ENCODE assay signal across 9 cellular contexts in genomic region chr10:17348111-17349008, GRCh38.
DNase-seq lines count a peak whose midpoint lies in the region; ATAC-seq, FAIRE-seq and TF ChIP-seq lines count a peak whose summit lies in the region.
"Had no signal": no experiment of that assay in that cellular context is flagged by ENCODE, and none has a peak within 500 bp of the region (broad histone marks: within the 10 kb centered on the region; RNA-seq: fewer than 3 reads in every experiment).

No MANE protein-coding gene starts in this region.

- FAIRE-seq in endothelial cell of umbilical vein (lab: Jason Lieb, UNC), result peak; percentile 15

- no peak for TF ChIP-seq POLR2A in endothelial cell of umbilical vein (IDR thresholded peaks at IDR 0.05; ENCODE audit: low read depth, low read length)

- H3K4me3 Mint-ChIP-seq in nephron progenitor cell, result no peak overlapping the region
- no peak overlapping the region for H3K4me3 Mint-ChIP-seq in activated CD8-positive, alpha-beta memory T cell treated with anti-CD3 and anti-CD28 coated beads, Interleukin-2, amount 10 ng/mL, durations not matched to agents 7 days and 5 days
- H3K4me3 Mint-ChIP-seq in activated CD4-positive, alpha-beta T cell treated with anti-CD3 and anti-CD28 coated beads, Interleukin-2, amount 10 ng/mL, durations not matched to agents 7 days and 5 days, result no peak overlapping the region

- no peaks in the 10 kb centered on the region for H3K4me1 ChIP-seq in endothelial cell of umbilical vein (ENCODE audit: control insufficient read depth, extremely low read depth, insufficient read depth, low read length)

- DNase-seq in AG20443 (ENCODE audit: low spot score) (peak; percentile 90), NCI-H460 (ENCODE audit: extremely low read depth, low read depth) (peak; percentile 26), endothelial cell of umbilical vein (ENCODE audit: low read depth, low spot score) (peak; percentile 56), nephron progenitor cell (no peak), SK-N-DZ (ENCODE audit: low spot score) (no peak)
- no peak for DNase-seq in activated CD8-positive, alpha-beta memory T cell treated with anti-CD3 and anti-CD28 coated beads, Interleukin-2, amount 10 ng/mL, durations not matched to agents 7 days and 5 days
- DNase-seq in activated CD4-positive, alpha-beta T cell treated with anti-CD3 and anti-CD28 coated beads, Interleukin-2, amount 10 ng/mL, durations not matched to agents 7 days and 5 days, result no peak
- DNase-seq: effector CD8-positive, alpha-beta T cell had no signal

- intact Hi-C loops in endothelial cell of umbilical vein (cut with micrococcal nuclease), result no loop called here

- H3K27ac ChIP-seq in endothelial cell of umbilical vein (ENCODE audit: insufficient read depth, low read depth, low read length), result no peak overlapping the region

- no peaks in the 10 kb centered on the region for H3K9me1 ChIP-seq in endothelial cell of umbilical vein (replicated peaks; ENCODE audit: control insufficient read depth, extremely low read depth, insufficient read depth, low read length)

- no peaks in the 10 kb centered on the region for H3K79me2 ChIP-seq in endothelial cell of umbilical vein (ENCODE audit: control insufficient read depth, insufficient read depth, low read length)

- no peak for ATAC-seq in HG03135 (IDR thresholded peaks at IDR 0.05; ENCODE audit: unreplicated experiment)
- no peak for ATAC-seq in activated CD8-positive, alpha-beta memory T cell treated with anti-CD3 and anti-CD28 coated beads, Interleukin-2, amount 10 ng/mL, durations not matched to agents 7 days and 5 days

- CTCF ChIA-PET in endothelial cell of umbilical vein (lab: Charles Lee), result interaction anchor here (0.6 to 1.4 kb wide), 3 partner anchors 15 to 257 kb away, joined by 3 to 7 read pairs (median 5); no protein-coding TSS in a partner anchor
- CTCF ChIA-PET in activated CD8-positive, alpha-beta memory T cell treated with anti-CD3 and anti-CD28 coated beads, Interleukin-2, amount 10 ng/mL, durations not matched to agents 7 days and 5 days (lab: Charles Lee), result no interaction called here
- CTCF ChIA-PET in activated CD4-positive, alpha-beta T cell treated with anti-CD3 and anti-CD28 coated beads, Interleukin-2, amount 10 ng/mL, durations not matched to agents 7 days and 5 days (lab: Charles Lee), result interaction anchor here (0.5 kb wide), 1 partner anchor 154 kb away, joined by 3 read pairs; no protein-coding TSS in a partner anchor

- no peaks in the 10 kb centered on the region for H3K9me3 Mint-ChIP-seq in nephron progenitor cell
- no peaks in the 10 kb centered on the region for H3K9me3 Mint-ChIP-seq in activated CD8-positive, alpha-beta memory T cell treated with anti-CD3 and anti-CD28 coated beads, Interleukin-2, amount 10 ng/mL, durations not matched to agents 7 days and 5 days (ENCODE audit: low read depth)
- H3K9me3 Mint-ChIP-seq in activated CD4-positive, alpha-beta T cell treated with anti-CD3 and anti-CD28 coated beads, Interleukin-2, amount 10 ng/mL, durations not matched to agents 7 days and 5 days, result peaks cover 3% of the 10 kb centered on the region

- no peaks in the 10 kb centered on the region for H3K27me3 ChIP-seq in endothelial cell of umbilical vein (ENCODE audit: control insufficient read depth in 2 of 2, insufficient read depth in 2 of 2, low read length in 2 of 2)

- no TSS peak for BruUV-seq in endothelial cell of umbilical vein (replicated peaks; lab: Mats Ljungman, UMichigan)

- H3K36me3 Mint-ChIP-seq in nephron progenitor cell (ENCODE audit: low read depth), result peaks cover 28% of the 10 kb centered on the region
- no peaks in the 10 kb centered on the region for H3K36me3 Mint-ChIP-seq in activated CD8-positive, alpha-beta memory T cell treated with anti-CD3 and anti-CD28 coated beads, Interleukin-2, amount 10 ng/mL, durations not matched to agents 7 days and 5 days
- H3K36me3 Mint-ChIP-seq in activated CD4-positive, alpha-beta T cell treated with anti-CD3 and anti-CD28 coated beads, Interleukin-2, amount 10 ng/mL, durations not matched to agents 7 days and 5 days (ENCODE audit: low read depth), result no peaks in the 10 kb centered on the region

- H3K4me3 ChIP-seq in endothelial cell of umbilical vein (replicated peaks in 1 of 3; ENCODE audit: insufficient read depth in 1 of 3, low read depth in 1 of 3, low read length in 3 of 3), result no peak overlapping the region

- H3K4me1 Mint-ChIP-seq in nephron progenitor cell, result peaks cover 11% of the 10 kb centered on the region
- no peaks in the 10 kb centered on the region for H3K4me1 Mint-ChIP-seq in activated CD8-positive, alpha-beta memory T cell treated with anti-CD3 and anti-CD28 coated beads, Interleukin-2, amount 10 ng/mL, durations not matched to agents 7 days and 5 days
- H3K4me1 Mint-ChIP-seq in activated CD4-positive, alpha-beta T cell treated with anti-CD3 and anti-CD28 coated beads, Interleukin-2, amount 10 ng/mL, durations not matched to agents 7 days and 5 days, result no peaks in the 10 kb centered on the region

- no peak overlapping the region for H3K4me2 ChIP-seq in endothelial cell of umbilical vein (ENCODE audit: insufficient read depth, low read length)

- no peaks in the 10 kb centered on the region for H3K36me3 ChIP-seq in endothelial cell of umbilical vein (ENCODE audit: control insufficient read depth in 2 of 2, extremely low read depth in 1 of 2, insufficient read depth in 2 of 2, low read length in 2 of 2)

- POLR2A ChIA-PET in endothelial cell of umbilical vein (lab: Charles Lee), result no interaction called here
- POLR2A ChIA-PET in activated CD4-positive, alpha-beta T cell treated with anti-CD3 and anti-CD28 coated beads, Interleukin-2, amount 10 ng/mL, durations not matched to agents 7 days and 5 days (lab: Charles Lee), result no interaction called here

- TF ChIP-seq CTCF in endothelial cell of umbilical vein (IDR thresholded peaks at IDR 0.05; ENCODE audit: extremely low read depth in 1 of 2, insufficient read depth in 1 of 2, low read depth in 1 of 2, low read length in 2 of 2) (no peak), nephron progenitor cell (IDR thresholded peaks at IDR 0.05) (no peak)

- dilution Hi-C loops in endothelial cell of umbilical vein (cut with MboI; ENCODE audit: extremely low pct_ligation_motif_present, low sequenced_read_pairs), result no loop called here

- H3K27me3 Mint-ChIP-seq in nephron progenitor cell (ENCODE audit: low read depth, poor library complexity), result no peaks in the 10 kb centered on the region
- peaks cover 8% of the 10 kb centered on the region for H3K27me3 Mint-ChIP-seq in activated CD8-positive, alpha-beta memory T cell treated with anti-CD3 and anti-CD28 coated beads, Interleukin-2, amount 10 ng/mL, durations not matched to agents 7 days and 5 days
- peaks cover 4% of the 10 kb centered on the region for H3K27me3 Mint-ChIP-seq in activated CD4-positive, alpha-beta T cell treated with anti-CD3 and anti-CD28 coated beads, Interleukin-2, amount 10 ng/mL, durations not matched to agents 7 days and 5 days

- no peak overlapping the region for H2AFZ ChIP-seq in endothelial cell of umbilical vein (ENCODE audit: low read depth, low read length)

- no peak overlapping the region for H3K9ac ChIP-seq in endothelial cell of umbilical vein (replicated peaks; ENCODE audit: extremely low read depth, insufficient read depth, low read length)

- peak overlapping the region; percentile 78 for H3K27ac Mint-ChIP-seq in nephron progenitor cell
- no peak overlapping the region for H3K27ac Mint-ChIP-seq in activated CD8-positive, alpha-beta memory T cell treated with anti-CD3 and anti-CD28 coated beads, Interleukin-2, amount 10 ng/mL, durations not matched to agents 7 days and 5 days
- H3K27ac Mint-ChIP-seq in activated CD4-positive, alpha-beta T cell treated with anti-CD3 and anti-CD28 coated beads, Interleukin-2, amount 10 ng/mL, durations not matched to agents 7 days and 5 days, result no peak overlapping the region

- no peaks in the 10 kb centered on the region for H3K9me3 ChIP-seq in endothelial cell of umbilical vein (replicated peaks; ENCODE audit: control insufficient read depth, insufficient read depth, low read length)

- no peaks in the 10 kb centered on the region for H4K20me1 ChIP-seq in endothelial cell of umbilical vein (replicated peaks; ENCODE audit: control insufficient read depth, extremely low read depth, insufficient read depth, low read length)

TF ChIP-seq in endothelial cell of umbilical vein, 7 proteins besides CTCF, POLR2A, EP300 and RAD21:
- TF ChIP-seq MYC (IDR thresholded peaks at IDR 0.05; ENCODE audit: low read depth, low read length), result no peak
- TF ChIP-seq JUN (IDR thresholded peaks at IDR 0.05; ENCODE audit: borderline replicate concordance, insufficient read depth, insufficient read length, low read depth), result no peak
- TF ChIP-seq MAX (IDR thresholded peaks at IDR 0.05; ENCODE audit: insufficient read depth, insufficient read length), result peak; percentile 56

Comparison
In these comparisons a context has a peak if more than half of its experiments do, and no peak if none do; other contexts are left out.
1. DNase-seq: peak in AG20443 (single experiment), NCI-H460 (single experiment) and endothelial cell of umbilical vein (single experiment); none in nephron progenitor cell (single experiment), activated CD8-positive, alpha-beta memory T cell treated with anti-CD3 and anti-CD28 coated beads, Interleukin-2, amount 10 ng/mL, durations not matched to agents 7 days and 5 days (single experiment), activated CD4-positive, alpha-beta T cell treated with anti-CD3 and anti-CD28 coated beads, Interleukin-2, amount 10 ng/mL, durations not matched to agents 7 days and 5 days (single experiment) and SK-N-DZ (single experiment).